15 cellular contexts compared by ENCODE assay signal in genomic region chr1:62237950-62238374, GRCh38. TPM values are rescaled to one million over a fixed set of nuclear protein-coding genes. Genes with fewer than 3 reads are reported as not detected.
"Had no signal": no experiment of that assay in that cellular context is flagged by ENCODE, and none has a peak within 500 bp of the region (broad histone marks: within the 10 kb centered on the region; RNA-seq: fewer than 3 reads in every experiment).

No MANE protein-coding gene starts in this region.

- H3K36me3 Mint-ChIP-seq: activated naive CD8-positive, alpha-beta T cell treated with anti-CD3 and anti-CD28 coated beads, Interleukin-2, amount 10 ng/mL, durations not matched to agents 7 days and 5 days; stimulated activated naive B cell treated with anti-CD40 and anti-IgM and Interleukin-4, amounts not matched to agents 10 μg/mL and 1 μg/mL and 100 μg/mL, for 72 hours had no signal

- H3K36me3 ChIP-seq: breast epithelium, esophagus squamous epithelium, left lung, neutrophil, right atrium auricular region, upper lobe of right lung had no signal

- H3K4me1 ChIP-seq: breast epithelium, left lung, upper lobe of right lung had no signal

- ATAC-seq: left lung; stimulated activated naive B cell treated with anti-CD40 and anti-IgM and Interleukin-4, amounts not matched to agents 10 μg/mL and 1 μg/mL and 100 μg/mL, for 72 hours; upper lobe of right lung had no signal

- H3K27ac Mint-ChIP-seq: activated CD4-positive, alpha-beta memory T cell treated with anti-CD3 and anti-CD28 coated beads, Interleukin-2, amount 10 ng/mL, durations not matched to agents 7 days and 5 days; activated naive CD8-positive, alpha-beta T cell treated with anti-CD3 and anti-CD28 coated beads, Interleukin-2, amount 10 ng/mL, durations not matched to agents 7 days and 5 days; stimulated activated naive B cell treated with anti-CD40 and anti-IgM and Interleukin-4, amounts not matched to agents 10 μg/mL and 1 μg/mL and 100 μg/mL, for 72 hours had no signal

- H3K4me1 Mint-ChIP-seq: activated naive CD8-positive, alpha-beta T cell treated with anti-CD3 and anti-CD28 coated beads, Interleukin-2, amount 10 ng/mL, durations not matched to agents 7 days and 5 days had no signal

- H3K9me3 Mint-ChIP-seq: activated CD4-positive, alpha-beta memory T cell treated with anti-CD3 and anti-CD28 coated beads, Interleukin-2, amount 10 ng/mL, durations not matched to agents 7 days and 5 days had no signal

- H3K4me3 Mint-ChIP-seq: activated CD4-positive, alpha-beta memory T cell treated with anti-CD3 and anti-CD28 coated beads, Interleukin-2, amount 10 ng/mL, durations not matched to agents 7 days and 5 days; activated naive CD8-positive, alpha-beta T cell treated with anti-CD3 and anti-CD28 coated beads, Interleukin-2, amount 10 ng/mL, durations not matched to agents 7 days and 5 days; stimulated activated naive B cell treated with anti-CD40 and anti-IgM and Interleukin-4, amounts not matched to agents 10 μg/mL and 1 μg/mL and 100 μg/mL, for 72 hours had no signal

- DNase-seq: activated CD4-positive, alpha-beta memory T cell treated with anti-CD3 and anti-CD28 coated beads, Interleukin-2, amount 10 ng/mL, durations not matched to agents 7 days and 5 days; activated CD4-positive, alpha-beta T cell treated with anti-CD3 and anti-CD28 coated beads for 1 hour; activated naive CD8-positive, alpha-beta T cell treated with anti-CD3 and anti-CD28 coated beads, Interleukin-2, amount 10 ng/mL, durations not matched to agents 7 days and 5 days; activated T-cell treated with anti-CD3 and anti-CD28 coated beads, Interleukin-2, amount 50 U/mL, for 48 hours; aorta; esophagus squamous epithelium; left lung; mesenchymal stem cell; stimulated activated CD4-positive, alpha-beta T cell treated with anti-CD3 and anti-CD28 coated beads, Interleukin-1b, Interleukin-23, amount 100 ng/mL, for 48 hours; stimulated activated naive B cell treated with anti-CD40 and anti-IgM and Interleukin-4, amounts not matched to agents 10 μg/mL and 1 μg/mL and 100 μg/mL, for 72 hours; T-helper 9 cell; upper lobe of right lung had no signal

- H3K27me3 ChIP-seq: breast epithelium, left lung, neutrophil, right atrium auricular region, upper lobe of right lung had no signal

- H3K9me3 ChIP-seq: breast epithelium, esophagus squamous epithelium, left lung, neutrophil, right atrium auricular region, upper lobe of right lung had no signal

- H3K4me3 ChIP-seq: breast epithelium, esophagus squamous epithelium, left lung, right atrium auricular region, upper lobe of right lung had no signal

- H3K27me3 Mint-ChIP-seq: activated CD4-positive, alpha-beta memory T cell treated with anti-CD3 and anti-CD28 coated beads, Interleukin-2, amount 10 ng/mL, durations not matched to agents 7 days and 5 days; activated naive CD8-positive, alpha-beta T cell treated with anti-CD3 and anti-CD28 coated beads, Interleukin-2, amount 10 ng/mL, durations not matched to agents 7 days and 5 days; stimulated activated naive B cell treated with anti-CD40 and anti-IgM and Interleukin-4, amounts not matched to agents 10 μg/mL and 1 μg/mL and 100 μg/mL, for 72 hours had no signal

- H3K27ac ChIP-seq: breast epithelium, esophagus squamous epithelium, left lung, neutrophil, right atrium auricular region, upper lobe of right lung had no signal

RNA-seq across cellular contexts. Expression of gene L1TD1, which starts 43.3 kb away (rescaled TPM):
- total RNA-seq: activated CD4-positive, alpha-beta memory T cell treated with anti-CD3 and anti-CD28 coated beads, Interleukin-2, amount 10 ng/mL, durations not matched to agents 7 days and 5 days; activated naive CD8-positive, alpha-beta T cell treated with anti-CD3 and anti-CD28 coated beads, Interleukin-2, amount 10 ng/mL, durations not matched to agents 7 days and 5 days; right atrium auricular region had no signal
